9 cellular contexts compared by ENCODE assay signal in the genomic region with DNA sequence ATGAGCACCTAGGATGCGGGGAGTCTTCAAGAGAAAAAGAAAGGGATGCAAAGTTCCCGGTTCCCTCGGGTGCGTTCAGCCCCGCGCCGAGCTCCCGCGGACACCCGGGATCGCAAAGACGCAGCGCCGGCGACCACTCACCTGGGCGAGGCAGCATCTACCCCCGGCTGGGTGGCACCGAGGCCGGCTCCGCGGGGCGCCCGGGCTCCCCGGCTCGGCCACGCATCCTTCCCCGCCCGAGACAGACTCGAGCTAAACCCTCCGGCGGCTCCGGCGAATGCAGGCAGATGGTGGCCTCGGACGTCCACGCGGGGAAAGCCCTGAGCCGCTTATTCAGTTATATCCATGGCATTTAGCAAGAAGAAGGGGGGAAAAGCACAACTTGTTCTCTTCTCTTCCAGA. TPM values are rescaled to one million over a fixed set of nuclear protein-coding genes. Genes with fewer than 3 reads are reported as not detected.
DNase-seq lines count a peak whose midpoint lies in the region; ATAC-seq and TF ChIP-seq lines count a peak whose summit lies in the region.
"Had no signal": no experiment of that assay in that cellular context is flagged by ENCODE, and none has a peak within 500 bp of the region (broad histone marks: within the 10 kb centered on the region; RNA-seq: fewer than 3 reads in every experiment).

No MANE protein-coding gene starts in this region.

- H3K79me2 ChIP-seq in MM.1S (ENCODE audit: low read length) = no peaks in the 10 kb centered on the region

- H3K9me2 ChIP-seq in MM.1S (replicated peaks; ENCODE audit: insufficient read depth, low read length) = no peaks in the 10 kb centered on the region

- H3K9me3 Mint-ChIP-seq in CD4-positive, alpha-beta memory T cell = peaks cover 0 to 2% (median 0%) of the 10 kb centered on the region in 8 donors

- no peak overlapping the region for H3K27ac ChIP-seq in CD4-positive, alpha-beta memory T cell (ENCODE audit: low read depth, low read length)
- H3K27ac ChIP-seq in MM.1S (ENCODE audit: low read length) = no peak overlapping the region
- no peak overlapping the region for H3K27ac ChIP-seq in effector memory CD4-positive, alpha-beta T cell (ENCODE audit: insufficient read depth, low read length, poor library complexity, severe bottlenecking)

- no peak for TF ChIP-seq CTCF in MM.1S (IDR thresholded peaks at IDR 0.05; ENCODE audit: low read length)

- peak overlapping the region in 1 of 2 donors; percentile 45 for H3K4me3 ChIP-seq in CD4-positive, alpha-beta memory T cell (ENCODE audit: low read length in 2 of 2)
- peak overlapping the region; percentile 60 for H3K4me3 ChIP-seq in MM.1S (ENCODE audit: low read length)
- H3K4me3 ChIP-seq in effector memory CD4-positive, alpha-beta T cell (ENCODE audit: insufficient read depth, low read depth, low read length, poor library complexity, severe bottlenecking) = peak overlapping the region; percentile 51
- H3K4me3 ChIP-seq in neuron (ENCODE audit: low read length) = peak overlapping the region; percentile 50

- H3K4me1 ChIP-seq in CD4-positive, alpha-beta memory T cell (ENCODE audit: insufficient read depth, low read length) = peaks cover 6% of the 10 kb centered on the region
- no peaks in the 10 kb centered on the region for H3K4me1 ChIP-seq in MM.1S (ENCODE audit: low read length)
- H3K4me1 ChIP-seq in effector memory CD4-positive, alpha-beta T cell (ENCODE audit: control insufficient read depth, insufficient read depth, low read length, poor library complexity, severe bottlenecking) = no peaks in the 10 kb centered on the region
- H3K4me1 ChIP-seq in neuron (ENCODE audit: insufficient read depth, low read length) = peaks cover 2% of the 10 kb centered on the region

- H2AFZ ChIP-seq in MM.1S (ENCODE audit: low read length) (0 out of 2 replicates have a peak overlapping the region, but pooled peaks have one; percentile 58), neuron (ENCODE audit: low read depth, low read length) (peak overlapping the region; percentile 64)

- CTCF ChIA-PET in CD4-positive, alpha-beta memory T cell (lab: Charles Lee; ENCODE audit: partially characterized antibody) = interaction anchor here (0.9 to 1.3 kb wide), 3 partner anchors 11 to 261 kb away, joined by 3 read pairs; no protein-coding TSS in a partner anchor

- no peak overlapping the region for H3K9ac ChIP-seq in MM.1S (ENCODE audit: low read length)

- no peaks in the 10 kb centered on the region for H3K9me3 ChIP-seq in CD4-positive, alpha-beta memory T cell (ENCODE audit: control insufficient read depth in 1 of 2, low read length in 2 of 2)
- H3K9me3 ChIP-seq in MM.1S (replicated peaks; ENCODE audit: insufficient read depth, low read length) = no peaks in the 10 kb centered on the region
- H3K9me3 ChIP-seq in effector memory CD4-positive, alpha-beta T cell (ENCODE audit: control insufficient read depth, low read length) = no peaks in the 10 kb centered on the region
- no peaks in the 10 kb centered on the region for H3K9me3 ChIP-seq in neuron (ENCODE audit: low read length)

- intact Hi-C loops in CD4-positive, alpha-beta memory T cell (cut with micrococcal nuclease) = no loop called here

- H3K27me3 Mint-ChIP-seq in CD4-positive, alpha-beta memory T cell = peaks cover 18 to 32% of the 10 kb centered on the region in 2 donors

- no peaks in the 10 kb centered on the region for H3F3A ChIP-seq in MM.1S (ENCODE audit: insufficient read depth, low read length)

- peak overlapping the region; percentile 65; the same call in 1 of the 2 replicates for H3K4me2 ChIP-seq in MM.1S (ENCODE audit: low read depth, low read length)

- no peaks in the 10 kb centered on the region for H4K20me1 ChIP-seq in MM.1S (ENCODE audit: insufficient read depth, low read length)

- H3K27me3 ChIP-seq in CD4-positive, alpha-beta memory T cell (ENCODE audit: insufficient read depth, low read length) = no peaks in the 10 kb centered on the region
- H3K27me3 ChIP-seq in MM.1S (replicated peaks; ENCODE audit: insufficient read depth, low read length) = no peaks in the 10 kb centered on the region; the same call in 1 of the 2 replicates
- H3K27me3 ChIP-seq in effector memory CD4-positive, alpha-beta T cell (replicated peaks; ENCODE audit: control insufficient read depth, insufficient read depth, low read length, poor library complexity, severe bottlenecking) = peaks cover 8% of the 10 kb centered on the region
- peaks cover 42% of the 10 kb centered on the region for H3K27me3 ChIP-seq in neuron (ENCODE audit: insufficient read depth, low read length)

- POLR2A ChIA-PET in CD4-positive, alpha-beta memory T cell (lab: Charles Lee; ENCODE audit: partially characterized antibody) = no interaction called here

- DNase-seq in CD4-positive, alpha-beta memory T cell = peak in 1 of 5 donors; percentile 3
- DNase-seq in MM.1S = no peak
- DNase-seq in effector memory CD4-positive, alpha-beta T cell = no peak
- no peak for DNase-seq in putamen (ENCODE audit: low spot score)

- peaks cover 5 to 13% (median 6%) of the 10 kb centered on the region in 4 donors for H3K4me1 Mint-ChIP-seq in CD4-positive, alpha-beta memory T cell

- H3K4me3 Mint-ChIP-seq in CD4-positive, alpha-beta memory T cell = peak overlapping the region in 7 of 8 donors; percentile 47 to 81 (median 76)

- no peak for ATAC-seq in HG02870 (IDR thresholded peaks at IDR 0.05; ENCODE audit: unreplicated experiment)
- no peak for ATAC-seq in HG03439 (IDR thresholded peaks at IDR 0.05; ENCODE audit: unreplicated experiment)
- no peak for ATAC-seq in HG03135 (IDR thresholded peaks at IDR 0.05; ENCODE audit: unreplicated experiment)

- H3K27ac Mint-ChIP-seq in CD4-positive, alpha-beta memory T cell = peak overlapping the region in 1 of 7 donors; percentile 3

- no peaks in the 10 kb centered on the region for H3K36me3 ChIP-seq in CD4-positive, alpha-beta memory T cell (ENCODE audit: insufficient read depth, low read length)
- H3K36me3 ChIP-seq in MM.1S (replicated peaks; ENCODE audit: insufficient read depth, low read length) (no peaks in the 10 kb centered on the region), neuron (ENCODE audit: insufficient read depth, low read length) (no peaks in the 10 kb centered on the region)
- H3K36me3 ChIP-seq in effector memory CD4-positive, alpha-beta T cell (ENCODE audit: control insufficient read depth, insufficient read depth, low read length) = no peaks in the 10 kb centered on the region

- no peaks in the 10 kb centered on the region for H3K36me3 Mint-ChIP-seq in CD4-positive, alpha-beta memory T cell

RNA-seq across cellular contexts. Expression of a gene that starts 0.4 kb away (rescaled TPM):
- total RNA-seq in CD4-positive, alpha-beta memory T cell = not detected
- under 1 TPM in 1 of 2 donors, not detected in 1; 0.17 TPM for polyA plus RNA-seq in CD4-positive, alpha-beta memory T cell
- total RNA-seq: epithelial cell of proximal tubule had no signal
